ENCODE assay signal across 17 cellular contexts in the genomic region with DNA sequence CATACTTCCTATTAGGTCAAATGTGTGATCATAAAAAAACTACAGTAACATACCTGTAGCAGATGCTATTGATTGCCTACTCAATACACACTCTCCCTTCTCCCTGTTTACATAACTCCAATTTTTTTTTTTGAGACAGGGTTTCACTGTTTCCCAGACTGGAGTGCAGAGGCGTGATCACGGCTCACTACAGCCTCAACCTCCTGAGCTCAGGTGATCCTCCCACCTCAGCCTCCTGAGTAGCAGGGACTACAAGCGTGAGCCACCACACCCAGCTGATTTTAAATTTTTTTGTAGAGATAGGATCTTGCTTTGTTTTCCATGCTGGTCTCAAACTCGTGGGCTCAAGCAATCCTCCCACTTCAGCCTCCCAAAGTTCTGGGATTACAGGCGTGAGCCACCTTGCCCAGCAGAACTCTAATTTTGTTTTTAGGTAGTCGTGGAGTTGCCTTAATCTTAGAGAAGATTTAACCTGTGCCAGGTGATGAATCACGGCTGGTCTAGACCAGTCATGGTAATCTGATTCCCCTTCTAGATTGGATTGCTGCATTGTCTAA.
"Had no signal": no experiment of that assay in that cellular context is flagged by ENCODE, and none has a peak within 500 bp of the region (broad histone marks: within the 10 kb centered on the region; RNA-seq: fewer than 3 reads in every experiment).

No MANE protein-coding gene starts in this region.

- H3K4me3 ChIP-seq: colonic mucosa, gastrocnemius medialis, lower lobe of right lung, spleen had no signal

- H3K9ac ChIP-seq: parathyroid adenoma had no signal

- DNase-seq: activated CD4-positive, alpha-beta memory T cell treated with anti-CD3 and anti-CD28 coated beads for 36 hours; activated naive CD8-positive, alpha-beta T cell treated with anti-CD3 and anti-CD28 coated beads for 36 hours; activated T-cell treated with anti-CD3 and anti-CD28 coated beads for 4 hours; amniotic stem cell; central memory CD4-positive, alpha-beta T cell; colonic mucosa; erythroblast; gastrocnemius medialis; head of caudate nucleus; lower lobe of right lung; naive thymus-derived CD8-positive, alpha-beta T cell; spleen; stimulated activated CD4-positive, alpha-beta T cell treated with anti-CD3 and anti-CD28 coated beads, Interleukin-4, amount 100 ng/mL, for 4 hours; stimulated activated naive CD4-positive, alpha-beta T cell; T-helper 2 cell had no signal

- H3K36me3 ChIP-seq: colonic mucosa, gastrocnemius medialis, lower lobe of right lung, neutrophil, spleen had no signal

- H3K9me3 Mint-ChIP-seq: activated CD4-positive, alpha-beta memory T cell treated with anti-CD3 and anti-CD28 coated beads for 36 hours; activated naive CD8-positive, alpha-beta T cell treated with anti-CD3 and anti-CD28 coated beads for 36 hours; naive thymus-derived CD8-positive, alpha-beta T cell had no signal

- H3K4me1 ChIP-seq: colonic mucosa, gastrocnemius medialis, lower lobe of right lung, parathyroid adenoma, spleen had no signal

- H3K4me3 Mint-ChIP-seq: activated CD4-positive, alpha-beta memory T cell treated with anti-CD3 and anti-CD28 coated beads for 36 hours; activated naive CD8-positive, alpha-beta T cell treated with anti-CD3 and anti-CD28 coated beads for 36 hours; naive thymus-derived CD8-positive, alpha-beta T cell had no signal

- H2AFZ ChIP-seq: parathyroid adenoma had no signal

- H3K27me3 ChIP-seq: colonic mucosa, gastrocnemius medialis, neutrophil, spleen had no signal

- H3K36me3 Mint-ChIP-seq: activated CD4-positive, alpha-beta memory T cell treated with anti-CD3 and anti-CD28 coated beads for 36 hours; activated naive CD8-positive, alpha-beta T cell treated with anti-CD3 and anti-CD28 coated beads for 36 hours; naive thymus-derived CD8-positive, alpha-beta T cell had no signal

- H3K79me2 ChIP-seq: parathyroid adenoma had no signal

- H3K9me3 ChIP-seq: colonic mucosa, gastrocnemius medialis, lower lobe of right lung, neutrophil, spleen had no signal

- H3K27ac ChIP-seq: colonic mucosa, gastrocnemius medialis, lower lobe of right lung, neutrophil, parathyroid adenoma, spleen had no signal

- H3K4me1 Mint-ChIP-seq: activated naive CD8-positive, alpha-beta T cell treated with anti-CD3 and anti-CD28 coated beads for 36 hours had no signal

- ATAC-seq: gastrocnemius medialis; lower lobe of right lung; naive thymus-derived CD8-positive, alpha-beta T cell had no signal

- H3K27me3 Mint-ChIP-seq: activated CD4-positive, alpha-beta memory T cell treated with anti-CD3 and anti-CD28 coated beads for 36 hours; activated naive CD8-positive, alpha-beta T cell treated with anti-CD3 and anti-CD28 coated beads for 36 hours; naive thymus-derived CD8-positive, alpha-beta T cell had no signal

- H3K27ac Mint-ChIP-seq: activated CD4-positive, alpha-beta memory T cell treated with anti-CD3 and anti-CD28 coated beads for 36 hours; activated naive CD8-positive, alpha-beta T cell treated with anti-CD3 and anti-CD28 coated beads for 36 hours; naive thymus-derived CD8-positive, alpha-beta T cell had no signal
